Comparison of ENCODE assay signal across 9 cellular contexts in the genomic region with DNA sequence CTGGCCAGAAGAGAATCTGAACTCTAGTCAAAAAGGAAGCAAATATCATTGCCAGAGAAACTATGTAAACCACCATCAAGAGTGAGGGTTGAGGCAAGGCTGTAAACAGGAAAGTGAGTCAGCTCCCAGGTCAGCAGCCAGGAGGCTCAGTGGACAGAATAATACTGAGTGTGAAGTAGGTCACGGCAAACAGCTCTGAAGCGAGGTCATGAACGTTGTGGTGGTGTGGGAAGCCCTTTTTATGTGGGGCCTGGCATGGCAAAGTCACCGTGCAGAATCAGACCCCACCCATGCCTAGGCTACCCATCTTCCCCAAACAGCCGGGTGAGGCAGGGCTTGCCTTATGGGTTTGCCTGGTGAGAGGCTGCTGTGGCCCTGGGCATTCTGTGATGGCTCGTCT. TPM values are rescaled to one million over a fixed set of nuclear protein-coding genes. Genes with fewer than 3 reads are reported as not detected.
DNase-seq lines count a peak whose midpoint lies in the region; ATAC-seq and TF ChIP-seq lines count a peak whose summit lies in the region.
"Had no signal": no experiment of that assay in that cellular context is flagged by ENCODE, and none has a peak within 500 bp of the region (broad histone marks: within the 10 kb centered on the region; RNA-seq: fewer than 3 reads in every experiment).

No MANE protein-coding gene starts in this region.

- peaks cover 15 to 50% (median 28%) of the 10 kb centered on the region in 3 donors for H3K4me1 ChIP-seq in esophagus squamous epithelium

- TF ChIP-seq CTCF in esophagus squamous epithelium (IDR thresholded peaks at IDR 0.05), result peak in 1 of 6 experiments; percentile 11

- H3K27ac ChIP-seq in esophagus squamous epithelium, result peak overlapping the region; percentile 35 to 85 (median 76)

- H3K36me3 Mint-ChIP-seq in activated CD8-positive, alpha-beta memory T cell treated with anti-CD3 and anti-CD28 coated beads, Interleukin-2, amount 10 ng/mL, durations not matched to agents 7 days and 5 days, result peaks cover 42% of the 10 kb centered on the region
- H3K36me3 Mint-ChIP-seq: naive B cell had no signal

- H3K4me3 Mint-ChIP-seq in activated CD8-positive, alpha-beta memory T cell treated with anti-CD3 and anti-CD28 coated beads, Interleukin-2, amount 10 ng/mL, durations not matched to agents 7 days and 5 days, result peak overlapping the region; percentile 62

- peaks cover 8% of the 10 kb centered on the region for H3K9me3 Mint-ChIP-seq in activated CD8-positive, alpha-beta memory T cell treated with anti-CD3 and anti-CD28 coated beads, Interleukin-2, amount 10 ng/mL, durations not matched to agents 7 days and 5 days (ENCODE audit: low read depth)

- DNase-seq in EH (ENCODE audit: low read depth) (peak; percentile 93), KG1 (lab: John Stamatoyannopoulos, UW) (peak; percentile 29), esophagus squamous epithelium (lab: John Stamatoyannopoulos, UW) (no peak), pulmonary artery endothelial cell (ENCODE audit: low read depth, low spot score) (peak; percentile 95), COR-L47 (lab: John Stamatoyannopoulos, UW) (no peak), middle frontal gyrus (ENCODE audit: extremely low spot score, low spot score) (no peak)
- DNase-seq in activated CD8-positive, alpha-beta memory T cell treated with anti-CD3 and anti-CD28 coated beads, Interleukin-2, amount 10 ng/mL, durations not matched to agents 7 days and 5 days, result peak; percentile 92
- DNase-seq: naive B cell had no signal

- H3K36me3 ChIP-seq in esophagus squamous epithelium, result no peaks in the 10 kb centered on the region

- H3K27ac Mint-ChIP-seq in activated CD8-positive, alpha-beta memory T cell treated with anti-CD3 and anti-CD28 coated beads, Interleukin-2, amount 10 ng/mL, durations not matched to agents 7 days and 5 days, result peak overlapping the region; percentile 100

- H3K27me3 Mint-ChIP-seq in activated CD8-positive, alpha-beta memory T cell treated with anti-CD3 and anti-CD28 coated beads, Interleukin-2, amount 10 ng/mL, durations not matched to agents 7 days and 5 days, result no peaks in the 10 kb centered on the region

- intact Hi-C loops in esophagus squamous epithelium (cut with DNase I), result no loop called here

- CTCF ChIA-PET in activated CD8-positive, alpha-beta memory T cell treated with anti-CD3 and anti-CD28 coated beads, Interleukin-2, amount 10 ng/mL, durations not matched to agents 7 days and 5 days (lab: Charles Lee), result interaction anchor here (1.1 to 3.2 kb wide), 11 partner anchors 11 to 132 kb away, joined by 3 to 16 read pairs (median 10); a partner anchor contains a TSS

- peaks cover 80% of the 10 kb centered on the region for H3K4me1 Mint-ChIP-seq in activated CD8-positive, alpha-beta memory T cell treated with anti-CD3 and anti-CD28 coated beads, Interleukin-2, amount 10 ng/mL, durations not matched to agents 7 days and 5 days

- H3K27me3 ChIP-seq in esophagus squamous epithelium, result no peaks in the 10 kb centered on the region

- peak; percentile 83 for ATAC-seq in activated CD8-positive, alpha-beta memory T cell treated with anti-CD3 and anti-CD28 coated beads, Interleukin-2, amount 10 ng/mL, durations not matched to agents 7 days and 5 days
- no peak for ATAC-seq in HG03439 (IDR thresholded peaks at IDR 0.05; ENCODE audit: unreplicated experiment)

- WGBS in esophagus squamous epithelium, 2 donors, result 35 to 45% methylated on average over 6 of the region's 6 CpGs

- no peaks in the 10 kb centered on the region for H3K9me3 ChIP-seq in esophagus squamous epithelium

- peak in 1 of 4 donors; percentile 17 for TF ChIP-seq POLR2A in esophagus squamous epithelium (IDR thresholded peaks at IDR 0.05)

- no peak overlapping the region for H3K4me3 ChIP-seq in esophagus squamous epithelium

RNA-seq across cellular contexts. Expression of a gene that starts 43.9 kb away (rescaled TPM):
- total RNA-seq in activated CD8-positive, alpha-beta memory T cell treated with anti-CD3 and anti-CD28 coated beads, Interleukin-2, amount 10 ng/mL, durations not matched to agents 7 days and 5 days, result 1 to 10 TPM in 1 of 2 experiments, under 1 TPM in 1; 0.91 to 1.4 TPM
- total RNA-seq in esophagus squamous epithelium (100 to 1,000 TPM in 1 of 4 donors, 10 to 100 TPM in 2, 1 to 10 TPM in 1; 6.3 to 110 (median 63.8) TPM), pulmonary artery endothelial cell (5,210 and 8,327 TPM in 2 replicates)

Comparison
In these comparisons a context has a peak if more than half of its experiments do, and no peak if none do; other contexts are left out.
1. DNase-seq: peak in EH (single experiment), KG1 (single experiment), activated CD8-positive, alpha-beta memory T cell treated with anti-CD3 and anti-CD28 coated beads, Interleukin-2, amount 10 ng/mL, durations not matched to agents 7 days and 5 days (single experiment) and pulmonary artery endothelial cell (single experiment); none in esophagus squamous epithelium (single experiment), COR-L47 (single experiment) and middle frontal gyrus (single experiment).
2. RNA of a gene that starts 43.9 kb away (total RNA-seq): 5,210 to 8,327 TPM in pulmonary artery endothelial cell; 6.3 to 110 TPM in esophagus squamous epithelium and 0.91 to 1.4 TPM in activated CD8-positive, alpha-beta memory T cell treated with anti-CD3 and anti-CD28 coated beads, Interleukin-2, amount 10 ng/mL, durations not matched to agents 7 days and 5 days; every median in the first group is over 10 times any median in the second.